8 cellular contexts compared by ENCODE assay signal in the genomic region with DNA sequence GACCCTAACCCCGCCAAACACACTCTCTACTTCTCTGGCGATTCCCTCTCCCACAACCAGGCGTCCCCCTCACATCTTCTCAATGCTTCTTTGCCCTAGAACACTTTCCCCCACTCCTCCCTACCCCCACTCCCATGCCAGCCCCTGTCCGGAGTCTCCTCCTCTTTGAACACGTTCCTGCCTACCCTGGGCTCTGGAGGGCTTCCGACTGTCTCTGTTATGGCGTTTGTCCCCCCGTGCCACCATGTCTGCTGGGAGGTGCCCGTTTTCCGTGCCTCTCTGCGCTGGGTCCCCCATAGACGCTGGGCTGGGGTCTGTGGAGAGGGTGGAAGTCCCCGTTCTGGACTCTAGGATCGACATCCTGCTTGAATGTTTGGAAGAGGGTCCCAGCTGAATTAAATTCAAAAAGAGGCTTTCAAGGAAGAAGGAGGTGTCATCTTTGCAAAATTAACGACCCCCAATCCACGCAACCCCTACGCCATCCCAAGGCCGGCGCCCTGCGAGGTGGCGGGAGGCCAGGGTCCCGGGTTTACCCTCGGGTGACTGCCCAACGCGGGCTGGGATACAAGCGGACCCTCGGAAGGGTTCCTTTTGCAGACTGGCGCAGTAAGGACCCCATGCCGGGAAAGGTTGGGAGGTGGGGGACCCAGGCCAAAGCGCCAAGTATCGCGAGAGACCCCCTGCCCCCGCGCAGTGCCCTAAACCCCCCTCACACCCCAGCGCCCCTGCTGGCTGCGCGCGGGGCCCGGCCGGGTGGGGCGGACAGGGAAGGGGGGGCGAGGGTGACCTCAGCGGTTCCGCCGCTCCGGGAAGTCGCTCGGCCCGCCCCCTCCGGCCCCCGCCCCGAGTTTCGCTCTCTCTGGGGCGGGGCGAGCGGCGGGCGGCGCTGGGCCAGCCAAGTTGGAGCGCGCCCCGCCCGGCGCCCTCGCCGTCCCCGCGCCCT. TPM values are rescaled to one million over a fixed set of nuclear protein-coding genes. Genes with fewer than 3 reads are reported as not detected.
DNase-seq lines count a peak whose midpoint lies in the region; ATAC-seq and TF ChIP-seq lines count a peak whose summit lies in the region.

No MANE protein-coding gene starts in this region.

- H2AFZ ChIP-seq in neural progenitor cell (replicated peaks), result peak overlapping the region; percentile 76

- H3K4me3 ChIP-seq in foreskin fibroblast (ENCODE audit: low read depth in 1 of 2, low read length in 2 of 2) (peak overlapping the region; percentile 63 to 70), neural progenitor cell (peak overlapping the region; percentile 59), subcutaneous abdominal adipose tissue (ENCODE audit: low read depth in 1 of 5, low read length in 5 of 5) (peak overlapping the region; percentile 40 to 68 (median 64))

- H3K9me3 ChIP-seq in neural progenitor cell (ENCODE audit: low read depth) (no peaks in the 10 kb centered on the region), subcutaneous abdominal adipose tissue (ENCODE audit: control insufficient read depth in 5 of 5, low read length in 5 of 5) (no peaks in the 10 kb centered on the region)

- H3K27me3 Mint-ChIP-seq in neural progenitor cell (ENCODE audit: insufficient read depth, low read depth), result peaks cover 40% of the 10 kb centered on the region

- H3K4me1 Mint-ChIP-seq in neural progenitor cell, result peaks cover 28% of the 10 kb centered on the region

- peaks cover 2% of the 10 kb centered on the region for H3K9me3 Mint-ChIP-seq in neural progenitor cell

- ATAC-seq in HG03039 (IDR thresholded peaks at IDR 0.05; ENCODE audit: unreplicated experiment), result peak; percentile 33

- H3K9ac ChIP-seq in neural progenitor cell, result no peak overlapping the region
- peak overlapping the region; percentile 55 to 92 (median 84) for H3K9ac ChIP-seq in subcutaneous abdominal adipose tissue (ENCODE audit: low read length in 5 of 5)

- H4K20me1 ChIP-seq in neural progenitor cell (ENCODE audit: low read depth), result peaks cover 19% of the 10 kb centered on the region

- DNase-seq in DMS 273 (lab: John Stamatoyannopoulos, UW; ENCODE audit: unreplicated experiment) (peak; percentile 91), DMS 273 treated with DMSO at 0.1 percent for 48 hours (lab: John Stamatoyannopoulos, UW) (no peak), RKO (ENCODE audit: low spot score) (peak; percentile 63), activated gamma-delta T cell (lab: John Stamatoyannopoulos, UW) (peak; percentile 77), foreskin fibroblast (peak; percentile 77 to 90), neural progenitor cell (ENCODE audit: low spot score) (peak; percentile 74)

- H3K27ac ChIP-seq in neural progenitor cell (no peak overlapping the region), subcutaneous abdominal adipose tissue (ENCODE audit: low read depth, low read length) (peak overlapping the region; percentile 97)

- H3K36me3 ChIP-seq in neural progenitor cell (no peaks in the 10 kb centered on the region), subcutaneous abdominal adipose tissue (ENCODE audit: control insufficient read depth in 5 of 5, insufficient read depth in 5 of 5, low read length in 5 of 5) (no peaks in the 10 kb centered on the region)

- peaks cover 13% of the 10 kb centered on the region for H3K4me1 ChIP-seq in neural progenitor cell
- H3K4me1 ChIP-seq in subcutaneous abdominal adipose tissue (ENCODE audit: control insufficient read depth in 5 of 5, insufficient read depth in 5 of 5, low read length in 5 of 5), result peaks cover 16 to 67% (median 60%) of the 10 kb centered on the region in 5 donors

- no peaks in the 10 kb centered on the region for H3K36me3 Mint-ChIP-seq in neural progenitor cell

- peaks cover 1% of the 10 kb centered on the region for H3K79me2 ChIP-seq in neural progenitor cell (ENCODE audit: low read depth)

- peaks cover 33% of the 10 kb centered on the region for H3F3A ChIP-seq in neural progenitor cell (ENCODE audit: low read depth)

- peak overlapping the region; percentile 100 for H3K4me2 ChIP-seq in neural progenitor cell

- peak; percentile 23 for TF ChIP-seq CTCF in foreskin fibroblast (IDR thresholded peaks at IDR 0.05; ENCODE audit: low read depth, low read length)
- peak; percentile 37 for TF ChIP-seq CTCF in neural progenitor cell (IDR thresholded peaks at IDR 0.05)

- H3K27me3 ChIP-seq in neural progenitor cell, result peaks cover 81% of the 10 kb centered on the region
- H3K27me3 ChIP-seq in subcutaneous abdominal adipose tissue (ENCODE audit: control insufficient read depth in 5 of 5, insufficient read depth in 4 of 5, low read length in 5 of 5), result no peaks in the 10 kb centered on the region

- H3K27ac Mint-ChIP-seq in neural progenitor cell, result peak overlapping the region; percentile 74

- H3K4me3 Mint-ChIP-seq in neural progenitor cell, result peak overlapping the region; percentile 84

RNA-seq across cellular contexts. Expression of a gene that starts 1.0 kb away (rescaled TPM):
- 0.41 and 1.1 TPM in 2 replicates for total RNA-seq in neural progenitor cell (ENCODE audit: low replicate concordance)

RNA-seq across cellular contexts. Expression of a gene that starts 4.4 kb away (rescaled TPM):
- total RNA-seq in neural progenitor cell (ENCODE audit: low replicate concordance), result 67.2 and 92.4 TPM in 2 replicates

RNA-seq across cellular contexts. Expression of a gene that starts 47.0 kb away (rescaled TPM):
- total RNA-seq in neural progenitor cell (ENCODE audit: low replicate concordance), result 139 and 231 TPM in 2 replicates
